22 cellular contexts compared by ENCODE assay signal in genomic region chr1:11413907-11414495, GRCh38.
DNase-seq lines count a peak whose midpoint lies in the region; ATAC-seq and TF ChIP-seq lines count a peak whose summit lies in the region.
"Had no signal": no experiment of that assay in that cellular context is flagged by ENCODE, and none has a peak within 500 bp of the region (broad histone marks: within the 10 kb centered on the region; RNA-seq: fewer than 3 reads in every experiment).

No MANE protein-coding gene starts in this region.

- H3K27me3 Mint-ChIP-seq in WTC11 (ENCODE audit: low read depth) (peaks cover 5% of the 10 kb centered on the region), nephron progenitor cell (ENCODE audit: low read depth, poor library complexity) (peaks cover 4% of the 10 kb centered on the region), MCF 10A (ENCODE audit: insufficient read depth, unreplicated experiment) (peaks cover 78% of the 10 kb centered on the region)
- peaks cover 2% of the 10 kb centered on the region for H3K27me3 Mint-ChIP-seq in activated CD8-positive, alpha-beta T cell treated with anti-CD3 and anti-CD28 coated beads for 36 hours

- DNase-seq in H7 (peak; percentile 75), NCI-H2107 treated with DMSO at 0.1 percent for 48 hours (lab: John Stamatoyannopoulos, UW; ENCODE audit: unreplicated experiment) (peak; percentile 39), WTC11 (ENCODE audit: low spot score) (peak; percentile 28), nephron progenitor cell (peak; percentile 73), MCF 10A (ENCODE audit: unreplicated experiment) (no peak)
- DNase-seq in activated CD8-positive, alpha-beta T cell treated with anti-CD3 and anti-CD28 coated beads for 36 hours: no peak
- no peak for DNase-seq in activated CD8-positive, alpha-beta memory T cell treated with anti-CD3 and anti-CD28 coated beads for 24 hours
- DNase-seq: activated CD4-positive, alpha-beta T cell treated with anti-CD3 and anti-CD28 coated beads for 48 hours; activated CD8-positive, alpha-beta memory T cell treated with anti-CD3 and anti-CD28 coated beads, Interleukin-2, amount 50 U/mL, for 48 hours; activated gamma-delta T cell treated with Interleukin-2 at 50 U/mL for 16 hours; adrenal gland; KG1; kidney; MV-4-11; naive thymus-derived CD8-positive, alpha-beta T cell; NCI-H446 treated with DMSO at 0.1 percent for 48 hours; psoas muscle; stimulated activated CD4-positive, alpha-beta T cell treated with anti-CD3 and anti-CD28 coated beads, Interleukin-4, amount 100 ng/mL, for 1 hour; SW 1271 had no signal

- no peaks in the 10 kb centered on the region for H3K36me3 Mint-ChIP-seq in WTC11
- H3K36me3 Mint-ChIP-seq in nephron progenitor cell (ENCODE audit: low read depth): peaks cover 4% of the 10 kb centered on the region
- H3K36me3 Mint-ChIP-seq in activated CD8-positive, alpha-beta T cell treated with anti-CD3 and anti-CD28 coated beads for 36 hours (ENCODE audit: low read depth): no peaks in the 10 kb centered on the region
- H3K36me3 Mint-ChIP-seq in MCF 10A (ENCODE audit: insufficient read depth, unreplicated experiment): no peaks in the 10 kb centered on the region
- H3K36me3 Mint-ChIP-seq: naive thymus-derived CD8-positive, alpha-beta T cell had no signal

- H3K27ac Mint-ChIP-seq in WTC11: no peak overlapping the region; the same call in 1 of the 2 replicates
- peak overlapping the region; percentile 92 for H3K27ac Mint-ChIP-seq in nephron progenitor cell
- no peak overlapping the region for H3K27ac Mint-ChIP-seq in activated CD8-positive, alpha-beta T cell treated with anti-CD3 and anti-CD28 coated beads for 36 hours
- H3K27ac Mint-ChIP-seq in MCF 10A (ENCODE audit: low read depth, unreplicated experiment): no peak overlapping the region
- H3K27ac Mint-ChIP-seq: B cell; naive thymus-derived CD8-positive, alpha-beta T cell had no signal

- H3K4me1 Mint-ChIP-seq in WTC11 (peaks cover 33% of the 10 kb centered on the region), nephron progenitor cell (peaks cover 69% of the 10 kb centered on the region), MCF 10A (ENCODE audit: insufficient read depth, unreplicated experiment) (no peaks in the 10 kb centered on the region)
- peaks cover 7% of the 10 kb centered on the region for H3K4me1 Mint-ChIP-seq in activated CD8-positive, alpha-beta T cell treated with anti-CD3 and anti-CD28 coated beads for 36 hours (ENCODE audit: low read depth)
- H3K4me1 Mint-ChIP-seq: B cell had no signal

- no peaks in the 10 kb centered on the region for H3K36me3 ChIP-seq in H7 (replicated peaks; ENCODE audit: control insufficient read depth, insufficient read depth, low read length)
- H3K36me3 ChIP-seq: adrenal gland had no signal

- POLR2A ChIA-PET in WTC11 (lab: Charles Lee): no interaction called here
- POLR2A ChIA-PET in activated CD8-positive, alpha-beta T cell treated with anti-CD3 and anti-CD28 coated beads for 36 hours (lab: Charles Lee): no interaction called here
- POLR2A ChIA-PET in MCF 10A (lab: Yijun Ruan, JAX): no interaction called here

- H3K4me3 ChIP-seq in H7 (ENCODE audit: insufficient read depth, low read depth, low read length): no peak overlapping the region
- H3K4me3 ChIP-seq: adrenal gland, psoas muscle, smooth muscle cell had no signal

- H3K27me3 ChIP-seq in H7 (ENCODE audit: control insufficient read depth, insufficient read depth, low read length): no peaks in the 10 kb centered on the region; the same call in 1 of the 2 replicates

- no TSS peak for BruUV-seq in MCF 10A (replicated peaks; lab: Mats Ljungman, UMichigan)

- H3K4me3 Mint-ChIP-seq in WTC11 (no peak overlapping the region), nephron progenitor cell (peak overlapping the region; percentile 55), MCF 10A (ENCODE audit: unreplicated experiment) (no peak overlapping the region)
- no peak overlapping the region for H3K4me3 Mint-ChIP-seq in activated CD8-positive, alpha-beta T cell treated with anti-CD3 and anti-CD28 coated beads for 36 hours
- H3K4me3 Mint-ChIP-seq: B cell; naive thymus-derived CD8-positive, alpha-beta T cell had no signal

- intact Hi-C loops in activated CD8-positive, alpha-beta T cell treated with anti-CD3 and anti-CD28 coated beads for 36 hours (cut with micrococcal nuclease): no loop called here
- intact Hi-C loops in MCF 10A (cut with micrococcal nuclease): no loop called here

- TF ChIP-seq CTCF in WTC11 (IDR thresholded peaks at IDR 0.05) (no peak), nephron progenitor cell (IDR thresholded peaks at IDR 0.05) (no peak), MCF 10A (IDR thresholded peaks at IDR 0.05; ENCODE audit: unreplicated experiment) (no peak)
- TF ChIP-seq CTCF in activated CD8-positive, alpha-beta T cell treated with anti-CD3 and anti-CD28 coated beads for 36 hours (IDR thresholded peaks at IDR 0.05): no peak

- H3K9me3 Mint-ChIP-seq in WTC11: no peaks in the 10 kb centered on the region
- H3K9me3 Mint-ChIP-seq in nephron progenitor cell: peaks cover 14% of the 10 kb centered on the region
- peaks cover 2% of the 10 kb centered on the region for H3K9me3 Mint-ChIP-seq in activated CD8-positive, alpha-beta T cell treated with anti-CD3 and anti-CD28 coated beads for 36 hours
- no peaks in the 10 kb centered on the region for H3K9me3 Mint-ChIP-seq in MCF 10A (ENCODE audit: unreplicated experiment)
- H3K9me3 Mint-ChIP-seq: naive thymus-derived CD8-positive, alpha-beta T cell had no signal

- ATAC-seq in WTC11 (peak; percentile 38), GM21825 (IDR thresholded peaks at IDR 0.05; ENCODE audit: unreplicated experiment) (no peak)
- no peak for ATAC-seq in activated CD8-positive, alpha-beta T cell treated with anti-CD3 and anti-CD28 coated beads for 36 hours
- ATAC-seq: naive thymus-derived CD8-positive, alpha-beta T cell; psoas muscle had no signal

- CTCF ChIA-PET in WTC11 (lab: Charles Lee): interaction anchor here (0.6 to 2.6 kb wide), 9 partner anchors 32 to 371 kb away, joined by 3 to 13 read pairs (median 4); no protein-coding TSS in a partner anchor
- CTCF ChIA-PET in activated CD8-positive, alpha-beta T cell treated with anti-CD3 and anti-CD28 coated beads for 36 hours (lab: Charles Lee): no interaction called here
- CTCF ChIA-PET in MCF 10A (lab: Yijun Ruan, JAX): no interaction called here

TF ChIP-seq in WTC11, 78 proteins besides CTCF, POLR2A, EP300 and RAD21:
- TF ChIP-seq GABPB1 (CRISPR knock-in tag; IDR thresholded peaks at IDR 0.05) (no peak), ZNF263 (CRISPR knock-in tag; IDR thresholded peaks at IDR 0.05; ENCODE audit: low read depth) (peak; percentile 56; the same call in 1 of the 2 replicates)

Comparison
In these comparisons a context has a peak if more than half of its experiments do, and no peak if none do; other contexts are left out.
1. DNase-seq: peak in H7 (single experiment), NCI-H2107 treated with DMSO at 0.1 percent for 48 hours (single experiment), WTC11 (single experiment) and nephron progenitor cell (single experiment); none in activated CD8-positive, alpha-beta T cell treated with anti-CD3 and anti-CD28 coated beads for 36 hours (single experiment), MCF 10A (single experiment) and activated CD8-positive, alpha-beta memory T cell treated with anti-CD3 and anti-CD28 coated beads for 24 hours (single experiment).